7 cellular contexts compared by ENCODE assay signal in genomic region chr19:19063183-19064097, GRCh38. TPM values are rescaled to one million over a fixed set of nuclear protein-coding genes. Genes with fewer than 3 reads are reported as not detected.
A peak's percentile ranks its signal among the peaks of the same experiment; 100 is the strongest.
DNase-seq lines count a peak whose midpoint lies in the region; ATAC-seq, FAIRE-seq and TF ChIP-seq lines count a peak whose summit lies in the region.

Gene SLC25A42 (plus strand): TSS chr19:19063994. CDS start chr19:19096125, 32,131 bp downstream.

- intact Hi-C loops in body of pancreas (cut with DNase I): no loop called here
- intact Hi-C loops in sciatic nerve (cut with DNase I): no loop called here

- H3K4me3 ChIP-seq in body of pancreas: peak within 1 kb of the TSS; percentile 35 to 50

- FAIRE-seq in TTC549 (lab: Jason Lieb, UNC): peak; percentile 89

- H3K4me1 ChIP-seq in body of pancreas: peaks cover 31% of the 10 kb centered on the region

- DNase-seq in NCI-H2107 treated with DMSO at 0.1 percent for 48 hours (lab: John Stamatoyannopoulos, UW; ENCODE audit: unreplicated experiment): peak; percentile 98
- peak; percentile 99 to 100 (median 100) for DNase-seq in body of pancreas
- DNase-seq in iPS DF 19.7 (ENCODE audit: low read depth, low spot score): peak; percentile 96
- peak; percentile 99 for DNase-seq in sciatic nerve (ENCODE audit: low spot score)

- no peaks in the 10 kb centered on the region for H3K36me3 ChIP-seq in body of pancreas (replicated peaks in 1 of 2; ENCODE audit: insufficient read depth in 1 of 2, low read depth in 2 of 2)

- peak in 2 of 3 donors; percentile 48 to 65 for TF ChIP-seq POLR2A in body of pancreas (IDR thresholded peaks at IDR 0.05)

- no peaks in the 10 kb centered on the region for H3K9me3 ChIP-seq in body of pancreas

- TF ChIP-seq CTCF in body of pancreas (IDR thresholded peaks at IDR 0.05): peak in 1 of 7 experiments; percentile 5

- H3K27ac ChIP-seq in body of pancreas: peak within 1 kb of the TSS; percentile 46 to 84 (median 62)

- WGBS in body of pancreas, 2 donors: 3 to 14% methylated on average over 17 to 73 of the region's 77 CpGs

- ATAC-seq in GM18519 (IDR thresholded peaks at IDR 0.05; ENCODE audit: low FRiP score, unreplicated experiment) (peak; percentile 83), HG03064 (IDR thresholded peaks at IDR 0.05; ENCODE audit: low read depth, unreplicated experiment) (peak; percentile 87), body of pancreas (peak; percentile 96), sciatic nerve (peak; percentile 98)

- no peaks in the 10 kb centered on the region for H3K27me3 ChIP-seq in body of pancreas

RNA-seq across cellular contexts. Expression of gene SLC25A42, which starts in this region (rescaled TPM):
- 10 to 100 TPM; 10.1 to 24.7 TPM for total RNA-seq in body of pancreas
- 14.8 TPM for total RNA-seq in sciatic nerve

Comparison
In these comparisons a context has a peak if more than half of its experiments do, and no peak if none do; other contexts are left out.
1. Peak in every context shown above with its lines: DNase-seq, ATAC-seq, H3K4me3 ChIP-seq and H3K27ac ChIP-seq.